Comparison of ENCODE assay signal across 1 cellular context in genomic region chr6:149862901-149863595, GRCh38.
A peak's percentile ranks its signal among the peaks of the same experiment; 100 is the strongest.
TF ChIP-seq lines count a peak whose summit lies in the region.

No MANE protein-coding gene starts in this region.

TF ChIP-seq in H1, 55 proteins besides CTCF, POLR2A, EP300 and RAD21:
- TF ChIP-seq ASH2L (IDR thresholded peaks at IDR 0.05; ENCODE audit: low read length) (peak; percentile 73), SUZ12 (IDR thresholded peaks at IDR 0.05; ENCODE audit: low read length) (peak; percentile 34; the same call in 1 of the 2 replicates), SP4 (IDR thresholded peaks at IDR 0.05; ENCODE audit: low read length) (no peak), TAF1 (IDR thresholded peaks at IDR 0.05; ENCODE audit: low read depth, low read length) (0 out of 2 replicates have a peak, but pooled peaks have one; percentile 43), MAX (IDR thresholded peaks at IDR 0.05) (0 out of 2 replicates have a peak, but pooled peaks have one; percentile 19)
